In the genomic region with DNA sequence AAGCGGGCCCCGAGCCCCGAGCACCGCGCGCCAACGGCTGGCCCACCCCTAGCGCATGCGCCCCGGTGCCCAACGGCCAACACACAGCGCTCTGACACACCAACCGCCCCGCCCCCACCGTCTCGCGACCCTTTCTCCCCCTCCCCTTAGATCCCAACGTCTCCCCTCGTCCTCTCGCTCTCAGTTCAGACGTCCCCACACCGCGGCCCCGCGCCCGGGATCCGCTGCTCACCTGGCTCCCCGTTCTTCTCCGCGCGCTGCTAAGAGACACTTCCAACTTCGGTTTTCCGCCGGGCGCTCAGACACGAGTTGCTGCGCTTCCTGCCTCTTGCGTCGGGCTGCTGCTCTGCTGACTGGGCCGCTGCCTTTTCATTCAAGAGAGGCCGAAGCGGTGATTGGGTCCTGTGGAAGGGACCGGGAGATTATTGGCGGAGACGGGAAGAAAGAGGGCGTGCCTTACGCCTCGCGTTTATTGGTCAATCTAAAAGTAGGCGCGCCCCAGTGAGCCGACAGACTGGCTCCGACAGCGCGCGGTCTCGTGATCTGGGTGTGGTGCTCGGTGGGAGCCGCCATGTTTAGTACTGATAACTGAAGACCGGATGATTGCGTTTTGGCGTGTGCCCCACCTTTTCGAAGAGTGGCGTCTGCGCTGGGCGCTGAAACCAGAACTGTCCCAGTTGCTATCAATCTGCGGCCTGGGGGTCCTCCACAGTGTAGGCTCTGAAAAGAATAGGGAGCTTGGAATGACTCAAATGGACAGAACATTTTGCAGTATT, we compare ENCODE assay signal across 8 cellular contexts. TPM values are rescaled to one million over a fixed set of nuclear protein-coding genes. Genes with fewer than 3 reads are reported as not detected.
DNase-seq lines count a peak whose midpoint lies in the region; ATAC-seq, FAIRE-seq and TF ChIP-seq lines count a peak whose summit lies in the region.

A gene (minus strand): TSS at position 304 of the 776 bp plus-strand sequence. CDS start 6,121 bp downstream, outside the sequence.

- peak within 1 kb of the TSS; percentile 78 for H3K4me3 ChIP-seq in kidney (ENCODE audit: low read length in 2 of 2)

- peak within 1 kb of the TSS; percentile 69 to 71 for H3K9ac ChIP-seq in kidney (ENCODE audit: low read length in 2 of 2)

- no peak for TF ChIP-seq CTCF in kidney (IDR thresholded peaks at IDR 0.05; ENCODE audit: borderline replicate concordance, extremely low read depth, insufficient read depth)

- intact Hi-C loops in kidney (cut with DNase I), result no loop called here

- H3K36me3 ChIP-seq in kidney (ENCODE audit: control insufficient read depth in 1 of 2, insufficient read depth in 2 of 2, low read length in 2 of 2), result no peaks in the 10 kb centered on the region

- peak; percentile 88 for TF ChIP-seq POLR2A in GM19099 (IDR thresholded peaks at IDR 0.05; ENCODE audit: extremely low read depth, insufficient read length, low read depth)

- DNase-seq in AG20443 (ENCODE audit: low spot score) (peak; percentile 98), NCI-H510A (lab: John Stamatoyannopoulos, UW) (peak; percentile 99), cerebellum (ENCODE audit: low spot score) (peak; percentile 98), kidney (peak; percentile 99)
- peak; percentile 95 for DNase-seq in activated CD4-positive, alpha-beta T cell treated with anti-CD3 and anti-CD28 coated beads for 1 hour
- peak; percentile 98 for DNase-seq in stimulated activated CD4-positive, alpha-beta T cell treated with anti-CD3 and anti-CD28 coated beads, Interleukin-15, amount 100 ng/mL, for 24 hours

- H3K27ac ChIP-seq in kidney (ENCODE audit: low read depth in 2 of 2, low read length in 2 of 2), result peak within 1 kb of the TSS; percentile 95 to 97

- peaks cover 0 to 10% of the 10 kb centered on the region in 2 donors for H3K4me1 ChIP-seq in kidney (ENCODE audit: control insufficient read depth in 1 of 2, insufficient read depth in 1 of 2, low read depth in 1 of 2, low read length in 2 of 2)

- no peaks in the 10 kb centered on the region for H3K9me3 ChIP-seq in kidney (ENCODE audit: control insufficient read depth in 1 of 2, low read length in 2 of 2)

- peak; percentile 63 for FAIRE-seq in kidney (lab: Jason Lieb, UNC)

- peak; percentile 84 for ATAC-seq in HG03432 (IDR thresholded peaks at IDR 0.05; ENCODE audit: unreplicated experiment)

RNA-seq across cellular contexts. Expression of the gene that starts here (rescaled TPM):
- 26.7 TPM for total RNA-seq in cerebellum
- 53.8 TPM for total RNA-seq in kidney
- polyA plus RNA-seq in kidney (ENCODE audit: insufficient read depth, low read depth, low replicate concordance), result 35.6 TPM

Comparison
In these comparisons a context has a peak if more than half of its experiments do, and no peak if none do; other contexts are left out.
1. Peak in every context shown above with its lines: DNase-seq, ATAC-seq, H3K4me3 ChIP-seq and H3K27ac ChIP-seq.